Comparison of ENCODE assay signal across 8 cellular contexts in genomic region chr4:112516401-112517066, GRCh38. TPM values are rescaled to one million over a fixed set of nuclear protein-coding genes. Genes with fewer than 3 reads are reported as not detected.
DNase-seq lines count a peak whose midpoint lies in the region; ATAC-seq and TF ChIP-seq lines count a peak whose summit lies in the region.

No MANE protein-coding gene starts in this region.

- 1 to 3% (median 2%) methylated on average over 52 to 56 of the region's 56 CpGs for WGBS in spleen, 5 donors

- H3K4me1 ChIP-seq in CD4-positive, alpha-beta memory T cell (ENCODE audit: insufficient read depth, low read length): peaks cover 46% of the 10 kb centered on the region
- H3K4me1 ChIP-seq in SJCRH30 (peaks cover 3% of the 10 kb centered on the region; the same call in 1 of the 2 replicates), spleen (peaks cover 16 to 65% (median 55%) of the 10 kb centered on the region in 6 donors)

- no peak for TF ChIP-seq CTCF in glutamatergic neuron (IDR thresholded peaks at IDR 0.05; ENCODE audit: partially characterized antibody, unreplicated experiment)
- TF ChIP-seq CTCF in spleen (IDR thresholded peaks at IDR 0.05 in 8 of 11, conservative IDR thresholded peaks at IDR 0.05 in 3 of 11): no peak

- H3K4me1 Mint-ChIP-seq in CD4-positive, alpha-beta memory T cell: peaks cover 29 to 81% (median 46%) of the 10 kb centered on the region in 4 donors
- peaks cover 25% of the 10 kb centered on the region for H3K4me1 Mint-ChIP-seq in glutamatergic neuron (ENCODE audit: low read depth, unreplicated experiment)

- intact Hi-C loops in CD4-positive, alpha-beta memory T cell (cut with micrococcal nuclease): loop anchor here (2.0 kb wide), 1 partner anchor 284 kb away; no protein-coding TSS in a partner anchor
- intact Hi-C loops in spleen (cut with DNase I; ENCODE audit: low total_unique reads): no loop called here

- peaks cover 77 to 79% of the 10 kb centered on the region in 2 donors for H3K27me3 Mint-ChIP-seq in CD4-positive, alpha-beta memory T cell
- H3K27me3 Mint-ChIP-seq in glutamatergic neuron (ENCODE audit: unreplicated experiment): peaks cover 36% of the 10 kb centered on the region

- H3K27me3 ChIP-seq in CD4-positive, alpha-beta memory T cell (ENCODE audit: insufficient read depth, low read length): peaks cover 78% of the 10 kb centered on the region
- H3K27me3 ChIP-seq in SJCRH30 (peaks cover 5% of the 10 kb centered on the region; the same call in 1 of the 2 replicates), spleen (replicated peaks in 1 of 7) (peaks cover 15 to 100% (median 100%) of the 10 kb centered on the region in 7 donors)

- H3K27ac Mint-ChIP-seq in CD4-positive, alpha-beta memory T cell: peak overlapping the region in 3 of 7 donors; percentile 6 to 87 (median 13)
- H3K27ac Mint-ChIP-seq in glutamatergic neuron (ENCODE audit: unreplicated experiment): peak overlapping the region; percentile 9

- peaks cover 0 to 33% (median 19%) of the 10 kb centered on the region in 8 donors for H3K9me3 Mint-ChIP-seq in CD4-positive, alpha-beta memory T cell
- peaks cover 28% of the 10 kb centered on the region for H3K9me3 Mint-ChIP-seq in glutamatergic neuron (ENCODE audit: unreplicated experiment)

- no peak overlapping the region for H3K27ac ChIP-seq in CD4-positive, alpha-beta memory T cell (ENCODE audit: low read depth, low read length)
- H3K27ac ChIP-seq in SJCRH30: no peak overlapping the region
- no peak overlapping the region for H3K27ac ChIP-seq in spleen

- ATAC-seq in GM19043 (IDR thresholded peaks at IDR 0.05; ENCODE audit: low read depth, unreplicated experiment) (peak; percentile 25), HG03342 (IDR thresholded peaks at IDR 0.05; ENCODE audit: unreplicated experiment) (peak; percentile 19)

- peak overlapping the region in 1 of 2 donors; percentile 37 for H3K4me3 ChIP-seq in CD4-positive, alpha-beta memory T cell (ENCODE audit: low read length in 2 of 2)
- peak overlapping the region; percentile 66 for H3K4me3 ChIP-seq in SJCRH30
- H3K4me3 ChIP-seq in spleen: peak overlapping the region in 7 of 8 donors; percentile 45 to 75 (median 60)

- H3K4me3 Mint-ChIP-seq in CD4-positive, alpha-beta memory T cell: peak overlapping the region; percentile 87 to 98 (median 92)
- peak overlapping the region; percentile 98 for H3K4me3 Mint-ChIP-seq in glutamatergic neuron (ENCODE audit: unreplicated experiment)

- DNase-seq in CD4-positive, alpha-beta memory T cell: no peak
- DNase-seq in SJCRH30 (peak; percentile 75 to 79), glutamatergic neuron (peak; percentile 87), spleen (no peak), cortex of kidney (lab: John Stamatoyannopoulos, UW) (no peak), mucosa of gallbladder (ENCODE audit: low spot score) (no peak)

- no peak for TF ChIP-seq POLR2A in spleen (IDR thresholded peaks at IDR 0.05)

- CTCF ChIA-PET in CD4-positive, alpha-beta memory T cell (lab: Charles Lee; ENCODE audit: partially characterized antibody): no interaction called here

- POLR2A ChIA-PET in CD4-positive, alpha-beta memory T cell (lab: Charles Lee; ENCODE audit: partially characterized antibody): interaction anchor here (1.5 kb wide), 1 partner anchor 230 kb away, joined by 9 read pairs; the partner anchor contains the start of gene TIFA

- H3K9me3 ChIP-seq in CD4-positive, alpha-beta memory T cell (ENCODE audit: control insufficient read depth in 1 of 2, low read length in 2 of 2): no peaks in the 10 kb centered on the region
- H3K9me3 ChIP-seq in SJCRH30 (replicated peaks): no peaks in the 10 kb centered on the region
- H3K9me3 ChIP-seq in spleen: peaks cover 0 to 12% (median 0%) of the 10 kb centered on the region in 8 donors

- H3K36me3 ChIP-seq in CD4-positive, alpha-beta memory T cell (ENCODE audit: insufficient read depth, low read length): no peaks in the 10 kb centered on the region
- H3K36me3 ChIP-seq in SJCRH30 (no peaks in the 10 kb centered on the region), spleen (no peaks in the 10 kb centered on the region)

- H3K36me3 Mint-ChIP-seq in CD4-positive, alpha-beta memory T cell: peaks cover 0 to 2% of the 10 kb centered on the region in 2 donors
- H3K36me3 Mint-ChIP-seq in glutamatergic neuron (ENCODE audit: unreplicated experiment): peaks cover 10% of the 10 kb centered on the region

RNA-seq across cellular contexts. Expression of gene NEUROG2, which starts 0.6 kb away (rescaled TPM):
- total RNA-seq in CD4-positive, alpha-beta memory T cell: not detected
- polyA plus RNA-seq in CD4-positive, alpha-beta memory T cell: not detected
- total RNA-seq in SJCRH30 (2014; rRNA removed; shearing (Covaris generic)): 0.41 and 0.55 TPM in 2 replicates
- total RNA-seq in glutamatergic neuron (ENCODE audit: unreplicated experiment): 7.3 TPM
- total RNA-seq in spleen: not detected
- polyA plus RNA-seq in spleen: not detected
- not detected for total RNA-seq in mucosa of gallbladder

Comparison
In these comparisons a context has a peak if more than half of its experiments do, and no peak if none do; other contexts are left out.
1. DNase-seq: peak in SJCRH30 (2 of 2) and glutamatergic neuron (single experiment); none in CD4-positive, alpha-beta memory T cell (0 of 5), spleen (single experiment), cortex of kidney (single experiment) and mucosa of gallbladder (single experiment).